ENCODE assay signal across 8 cellular contexts in the genomic region with DNA sequence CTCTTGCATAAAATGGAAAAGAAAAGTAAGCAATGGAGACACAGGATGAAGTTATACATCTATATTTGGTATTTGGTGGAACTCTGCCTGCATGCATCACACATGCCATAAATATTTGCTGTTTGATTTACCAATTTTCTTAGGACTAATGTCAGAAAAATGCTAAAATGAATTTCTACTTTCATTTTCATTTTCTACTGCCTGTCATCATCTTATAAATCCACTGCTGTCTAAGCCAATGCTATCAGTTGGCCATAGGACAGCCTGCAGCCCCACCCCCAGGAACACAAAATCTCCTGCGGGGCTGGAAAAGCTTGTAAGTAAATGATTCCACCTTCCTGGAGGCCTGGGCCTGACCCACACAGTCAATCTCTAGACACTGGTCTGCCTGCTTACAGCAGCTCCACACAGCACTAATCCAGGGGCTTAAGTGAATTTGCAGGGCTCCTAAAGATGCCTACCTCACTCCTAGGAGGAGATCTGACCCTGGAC.
DNase-seq lines count a peak whose midpoint lies in the region; ATAC-seq and TF ChIP-seq lines count a peak whose summit lies in the region.

No MANE protein-coding gene starts in this region.

- intact Hi-C loops in A673 (cut with micrococcal nuclease; ENCODE audit: unreplicated experiment) (no loop called here), esophagus squamous epithelium (cut with DNase I) (no loop called here)

- TF ChIP-seq POLR2A in esophagus squamous epithelium (IDR thresholded peaks at IDR 0.05) = no peak

- peak overlapping the region; percentile 41 for H3K9ac ChIP-seq in adipocyte (ENCODE audit: low read length)

- H3K4me3 ChIP-seq in A673 (ENCODE audit: low read depth, low read length, poor library complexity, severe bottlenecking) (no peak overlapping the region), adipocyte (ENCODE audit: low read length) (peak overlapping the region; percentile 18), esophagus squamous epithelium (peak overlapping the region in 1 of 4 donors; percentile 27)

- POLR2A ChIA-PET in A673 (lab: Charles Lee; ENCODE audit: low non-redundant PET) = no interaction called here

- CTCF ChIA-PET in A673 (lab: Charles Lee) = no interaction called here

- DNase-seq in A673 (ENCODE audit: low spot score) = peak; percentile 24
- DNase-seq in HCEC 1CT = peak; percentile 87
- peak; percentile 71 for DNase-seq in adipocyte (ENCODE audit: low read depth)
- DNase-seq in kidney glomerular epithelial cell (lab: John Stamatoyannopoulos, UW) = peak; percentile 10
- no peak for DNase-seq in NCI-H2029 (lab: John Stamatoyannopoulos, UW)
- DNase-seq in DMS 273 (lab: John Stamatoyannopoulos, UW; ENCODE audit: unreplicated experiment) = no peak
- no peak for DNase-seq in esophagus squamous epithelium (lab: John Stamatoyannopoulos, UW)

- no peaks in the 10 kb centered on the region for H3K36me3 ChIP-seq in A673 (ENCODE audit: insufficient read depth, low read length, poor library complexity, severe bottlenecking)
- H3K36me3 ChIP-seq in adipocyte (ENCODE audit: control insufficient read depth, insufficient read depth, low read length, severe bottlenecking) = no peaks in the 10 kb centered on the region
- H3K36me3 ChIP-seq in esophagus squamous epithelium = no peaks in the 10 kb centered on the region

- H3K9me3 ChIP-seq in A673 (ENCODE audit: low read depth, low read length, poor library complexity, severe bottlenecking) = no peaks in the 10 kb centered on the region
- no peaks in the 10 kb centered on the region for H3K9me3 ChIP-seq in adipocyte (ENCODE audit: control insufficient read depth, low read length)
- H3K9me3 ChIP-seq in esophagus squamous epithelium = no peaks in the 10 kb centered on the region

- H3K4me1 ChIP-seq in A673 (ENCODE audit: insufficient read depth, low read length, poor library complexity, severe bottlenecking) (no peaks in the 10 kb centered on the region), adipocyte (ENCODE audit: control insufficient read depth, insufficient read depth, low read length) (peaks cover 32% of the 10 kb centered on the region), esophagus squamous epithelium (peaks cover 0 to 10% (median 4%) of the 10 kb centered on the region in 3 donors)

- H3K27me3 ChIP-seq in A673 (replicated peaks; ENCODE audit: insufficient read depth, low read depth, low read length, poor library complexity) = no peaks in the 10 kb centered on the region
- H3K27me3 ChIP-seq in adipocyte (replicated peaks; ENCODE audit: control insufficient read depth, insufficient read depth, low read length) = no peaks in the 10 kb centered on the region
- no peaks in the 10 kb centered on the region for H3K27me3 ChIP-seq in esophagus squamous epithelium

- H3K27ac ChIP-seq in A673 (ENCODE audit: low read depth, low read length, poor library complexity, severe bottlenecking) = no peak overlapping the region
- peak overlapping the region in 2 of 4 donors; percentile 5 to 45 for H3K27ac ChIP-seq in esophagus squamous epithelium

- TF ChIP-seq CTCF in A673 (conservative IDR thresholded peaks at IDR 0.05; ENCODE audit: low read depth, low read length) = no peak
- no peak for TF ChIP-seq CTCF in esophagus squamous epithelium (IDR thresholded peaks at IDR 0.05)

- ATAC-seq in HG03439 (IDR thresholded peaks at IDR 0.05; ENCODE audit: unreplicated experiment) = no peak

- 0 to 10% methylated on average over 1 of the region's 1 CpG for WGBS in esophagus squamous epithelium, 2 donors

- BruUV-seq in A673 (replicated peaks; lab: Mats Ljungman, UMichigan) = no TSS peak

Comparison
In these comparisons a context has a peak if more than half of its experiments do, and no peak if none do; other contexts are left out.
1. DNase-seq: peak in A673 (single experiment), HCEC 1CT (single experiment), adipocyte (single experiment) and kidney glomerular epithelial cell (single experiment); none in NCI-H2029 (single experiment), DMS 273 (single experiment) and esophagus squamous epithelium (single experiment).